In the genomic region with DNA sequence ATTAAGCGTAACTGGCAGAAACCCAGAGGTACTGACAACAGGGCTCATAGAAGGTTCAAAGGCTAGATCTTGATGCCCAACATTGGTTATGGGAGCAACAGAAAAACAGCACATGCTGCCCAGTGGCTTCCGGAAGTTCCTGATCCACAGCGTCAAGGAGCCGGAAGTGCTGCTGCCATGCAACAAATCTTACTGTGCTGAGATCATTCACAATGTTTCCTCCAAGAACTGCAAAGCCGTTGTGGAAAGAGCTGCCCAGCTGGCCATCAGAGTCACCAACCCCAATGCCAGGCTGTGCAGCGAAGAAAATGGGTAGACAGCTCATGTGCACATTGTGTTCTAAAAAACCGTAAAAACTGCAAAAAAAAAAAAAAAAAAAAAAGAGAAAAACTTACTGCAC, we compare ENCODE assay signal across 1 cellular context.
TF ChIP-seq lines count a peak whose summit lies in the region.

No MANE protein-coding gene starts in this region.

TF ChIP-seq in WTC11, 78 proteins besides CTCF, POLR2A, EP300 and RAD21 (continued from another document):
- TF ChIP-seq, protein P1, sequence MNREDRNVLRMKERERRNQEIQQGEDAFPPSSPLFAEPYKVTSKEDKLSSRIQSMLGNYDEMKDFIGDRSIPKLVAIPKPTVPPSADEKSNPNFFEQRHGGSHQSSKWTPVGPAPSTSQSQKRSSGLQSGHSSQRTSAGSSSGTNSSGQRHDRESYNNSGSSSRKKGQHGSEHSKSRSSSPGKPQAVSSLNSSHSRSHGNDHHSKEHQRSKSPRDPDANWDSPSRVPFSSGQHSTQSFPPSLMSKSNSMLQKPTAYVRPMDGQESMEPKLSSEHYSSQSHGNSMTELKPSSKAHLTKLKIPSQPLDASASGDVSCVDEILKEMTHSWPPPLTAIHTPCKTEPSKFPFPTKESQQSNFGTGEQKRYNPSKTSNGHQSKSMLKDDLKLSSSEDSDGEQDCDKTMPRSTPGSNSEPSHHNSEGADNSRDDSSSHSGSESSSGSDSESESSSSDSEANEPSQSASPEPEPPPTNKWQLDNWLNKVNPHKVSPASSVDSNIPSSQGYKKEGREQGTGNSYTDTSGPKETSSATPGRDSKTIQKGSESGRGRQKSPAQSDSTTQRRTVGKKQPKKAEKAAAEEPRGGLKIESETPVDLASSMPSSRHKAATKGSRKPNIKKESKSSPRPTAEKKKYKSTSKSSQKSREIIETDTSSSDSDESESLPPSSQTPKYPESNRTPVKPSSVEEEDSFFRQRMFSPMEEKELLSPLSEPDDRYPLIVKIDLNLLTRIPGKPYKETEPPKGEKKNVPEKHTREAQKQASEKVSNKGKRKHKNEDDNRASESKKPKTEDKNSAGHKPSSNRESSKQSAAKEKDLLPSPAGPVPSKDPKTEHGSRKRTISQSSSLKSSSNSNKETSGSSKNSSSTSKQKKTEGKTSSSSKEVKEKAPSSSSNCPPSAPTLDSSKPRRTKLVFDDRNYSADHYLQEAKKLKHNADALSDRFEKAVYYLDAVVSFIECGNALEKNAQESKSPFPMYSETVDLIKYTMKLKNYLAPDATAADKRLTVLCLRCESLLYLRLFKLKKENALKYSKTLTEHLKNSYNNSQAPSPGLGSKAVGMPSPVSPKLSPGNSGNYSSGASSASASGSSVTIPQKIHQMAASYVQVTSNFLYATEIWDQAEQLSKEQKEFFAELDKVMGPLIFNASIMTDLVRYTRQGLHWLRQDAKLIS (CRISPR knock-in tag; IDR thresholded peaks at IDR 0.05; ENCODE audit: borderline replicate concordance), result no peak
- TF ChIP-seq, protein P2, sequence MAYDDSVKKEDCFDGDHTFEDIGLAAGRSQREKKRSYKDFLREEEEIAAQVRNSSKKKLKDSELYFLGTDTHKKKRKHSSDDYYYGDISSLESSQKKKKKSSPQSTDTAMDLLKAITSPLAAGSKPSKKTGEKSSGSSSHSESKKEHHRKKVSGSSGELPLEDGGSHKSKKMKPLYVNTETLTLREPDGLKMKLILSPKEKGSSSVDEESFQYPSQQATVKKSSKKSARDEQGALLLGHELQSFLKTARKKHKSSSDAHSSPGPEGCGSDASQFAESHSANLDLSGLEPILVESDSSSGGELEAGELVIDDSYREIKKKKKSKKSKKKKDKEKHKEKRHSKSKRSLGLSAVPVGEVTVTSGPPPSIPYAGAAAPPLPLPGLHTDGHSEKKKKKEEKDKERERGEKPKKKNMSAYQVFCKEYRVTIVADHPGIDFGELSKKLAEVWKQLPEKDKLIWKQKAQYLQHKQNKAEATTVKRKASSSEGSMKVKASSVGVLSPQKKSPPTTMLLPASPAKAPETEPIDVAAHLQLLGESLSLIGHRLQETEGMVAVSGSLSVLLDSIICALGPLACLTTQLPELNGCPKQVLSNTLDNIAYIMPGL (CRISPR knock-in tag; IDR thresholded peaks at IDR 0.05), result no peak
- no peak for TF ChIP-seq HMGA2 (CRISPR knock-in tag; IDR thresholded peaks at IDR 0.05)
- TF ChIP-seq TEAD4 (CRISPR knock-in tag; IDR thresholded peaks at IDR 0.05), result no peak
- no peak for TF ChIP-seq ZNF416 (CRISPR knock-in tag; IDR thresholded peaks at IDR 0.05)
- TF ChIP-seq, protein P3, sequence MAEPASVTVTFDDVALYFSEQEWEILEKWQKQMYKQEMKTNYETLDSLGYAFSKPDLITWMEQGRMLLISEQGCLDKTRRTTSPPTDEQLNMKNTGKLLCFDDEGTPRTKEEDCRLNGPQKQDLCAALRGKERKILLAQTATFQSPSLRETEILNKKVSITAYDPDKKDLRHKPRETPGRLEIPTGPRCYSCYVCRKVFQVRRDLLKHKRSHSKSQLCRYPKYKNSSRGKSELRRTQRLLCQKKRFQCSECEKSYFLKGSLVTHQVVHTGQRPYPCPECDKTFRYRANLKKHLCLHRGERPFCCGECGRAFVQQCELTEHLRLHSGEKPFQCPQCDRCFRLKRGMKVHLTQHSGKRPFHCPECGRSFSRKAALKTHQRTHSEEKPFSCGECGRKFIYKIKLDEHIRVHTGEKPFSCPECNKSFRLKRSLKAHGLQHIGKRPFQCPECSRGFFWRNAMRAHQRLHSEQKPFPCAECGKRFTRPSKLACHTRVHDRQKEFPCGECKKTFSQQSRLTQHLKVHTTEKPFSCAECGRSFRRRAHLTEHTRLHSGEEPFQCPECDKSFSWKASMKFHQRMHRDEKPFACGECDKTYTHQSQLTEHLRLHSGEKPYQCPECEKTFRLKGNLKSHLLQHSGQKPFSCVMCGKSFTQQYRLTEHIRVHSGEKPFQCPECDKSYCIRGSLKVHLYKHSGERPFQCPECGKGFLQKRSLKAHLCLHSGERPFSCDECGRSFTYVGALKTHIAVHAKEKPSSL (CRISPR knock-in tag; conservative IDR thresholded peaks at IDR 0.05), result no peak
- TF ChIP-seq RELA (CRISPR knock-in tag; IDR thresholded peaks at IDR 0.05; ENCODE audit: borderline replicate concordance), result no peak
- TF ChIP-seq, protein P4, sequence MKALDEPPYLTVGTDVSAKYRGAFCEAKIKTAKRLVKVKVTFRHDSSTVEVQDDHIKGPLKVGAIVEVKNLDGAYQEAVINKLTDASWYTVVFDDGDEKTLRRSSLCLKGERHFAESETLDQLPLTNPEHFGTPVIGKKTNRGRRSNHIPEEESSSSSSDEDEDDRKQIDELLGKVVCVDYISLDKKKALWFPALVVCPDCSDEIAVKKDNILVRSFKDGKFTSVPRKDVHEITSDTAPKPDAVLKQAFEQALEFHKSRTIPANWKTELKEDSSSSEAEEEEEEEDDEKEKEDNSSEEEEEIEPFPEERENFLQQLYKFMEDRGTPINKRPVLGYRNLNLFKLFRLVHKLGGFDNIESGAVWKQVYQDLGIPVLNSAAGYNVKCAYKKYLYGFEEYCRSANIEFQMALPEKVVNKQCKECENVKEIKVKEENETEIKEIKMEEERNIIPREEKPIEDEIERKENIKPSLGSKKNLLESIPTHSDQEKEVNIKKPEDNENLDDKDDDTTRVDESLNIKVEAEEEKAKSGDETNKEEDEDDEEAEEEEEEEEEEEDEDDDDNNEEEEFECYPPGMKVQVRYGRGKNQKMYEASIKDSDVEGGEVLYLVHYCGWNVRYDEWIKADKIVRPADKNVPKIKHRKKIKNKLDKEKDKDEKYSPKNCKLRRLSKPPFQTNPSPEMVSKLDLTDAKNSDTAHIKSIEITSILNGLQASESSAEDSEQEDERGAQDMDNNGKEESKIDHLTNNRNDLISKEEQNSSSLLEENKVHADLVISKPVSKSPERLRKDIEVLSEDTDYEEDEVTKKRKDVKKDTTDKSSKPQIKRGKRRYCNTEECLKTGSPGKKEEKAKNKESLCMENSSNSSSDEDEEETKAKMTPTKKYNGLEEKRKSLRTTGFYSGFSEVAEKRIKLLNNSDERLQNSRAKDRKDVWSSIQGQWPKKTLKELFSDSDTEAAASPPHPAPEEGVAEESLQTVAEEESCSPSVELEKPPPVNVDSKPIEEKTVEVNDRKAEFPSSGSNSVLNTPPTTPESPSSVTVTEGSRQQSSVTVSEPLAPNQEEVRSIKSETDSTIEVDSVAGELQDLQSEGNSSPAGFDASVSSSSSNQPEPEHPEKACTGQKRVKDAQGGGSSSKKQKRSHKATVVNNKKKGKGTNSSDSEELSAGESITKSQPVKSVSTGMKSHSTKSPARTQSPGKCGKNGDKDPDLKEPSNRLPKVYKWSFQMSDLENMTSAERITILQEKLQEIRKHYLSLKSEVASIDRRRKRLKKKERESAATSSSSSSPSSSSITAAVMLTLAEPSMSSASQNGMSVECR (CRISPR knock-in tag; IDR thresholded peaks at IDR 0.05; ENCODE audit: borderline replicate concordance), result no peak
- TF ChIP-seq FOXP1 (CRISPR knock-in tag; IDR thresholded peaks at IDR 0.05; ENCODE audit: borderline replicate concordance), result no peak
- TF ChIP-seq SOX15 (CRISPR knock-in tag; IDR thresholded peaks at IDR 0.05), result no peak
- no peak for TF ChIP-seq GRHL2 (CRISPR knock-in tag; IDR thresholded peaks at IDR 0.05; ENCODE audit: insufficient replicate concordance, severe bottlenecking)
- TF ChIP-seq SMAD3 (CRISPR knock-in tag; IDR thresholded peaks at IDR 0.05; ENCODE audit: borderline replicate concordance), result no peak
- TF ChIP-seq, protein P5, sequence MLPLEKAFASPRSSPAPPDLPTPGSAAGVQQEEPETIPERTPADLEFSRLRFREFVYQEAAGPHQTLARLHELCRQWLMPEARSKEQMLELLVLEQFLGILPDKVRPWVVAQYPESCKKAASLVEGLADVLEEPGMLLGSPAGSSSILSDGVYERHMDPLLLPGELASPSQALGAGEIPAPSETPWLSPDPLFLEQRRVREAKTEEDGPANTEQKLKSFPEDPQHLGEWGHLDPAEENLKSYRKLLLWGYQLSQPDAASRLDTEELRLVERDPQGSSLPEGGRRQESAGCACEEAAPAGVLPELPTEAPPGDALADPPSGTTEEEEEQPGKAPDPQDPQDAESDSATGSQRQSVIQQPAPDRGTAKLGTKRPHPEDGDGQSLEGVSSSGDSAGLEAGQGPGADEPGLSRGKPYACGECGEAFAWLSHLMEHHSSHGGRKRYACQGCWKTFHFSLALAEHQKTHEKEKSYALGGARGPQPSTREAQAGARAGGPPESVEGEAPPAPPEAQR (CRISPR knock-in tag; IDR thresholded peaks at IDR 0.05), result no peak
TF ChIP-seq in WTC11: peak in this region for 0.
